In genomic region chr5:79474416-79475173, GRCh38 we compare ENCODE assay signal across 23 cellular contexts. TPM values are rescaled to one million over a fixed set of nuclear protein-coding genes. Genes with fewer than 3 reads are reported as not detected.
A peak's percentile ranks its signal among the peaks of the same experiment; 100 is the strongest.
DNase-seq lines count a peak whose midpoint lies in the region; ATAC-seq, FAIRE-seq and TF ChIP-seq lines count a peak whose summit lies in the region.
"Had no signal": no experiment of that assay in that cellular context is flagged by ENCODE, and none has a peak within 500 bp of the region (broad histone marks: within the 10 kb centered on the region; RNA-seq: fewer than 3 reads in every experiment).

No MANE protein-coding gene starts in this region.

- TF ChIP-seq CTCF in CD8-positive, alpha-beta T cell (IDR thresholded peaks at IDR 0.05), result no peak
- no peak for TF ChIP-seq CTCF in WERI-Rb-1 (IDR thresholded peaks at IDR 0.05; ENCODE audit: low read depth, low read length)

- peak overlapping the region; percentile 9 for H3K27ac Mint-ChIP-seq in CD8-positive, alpha-beta T cell
- H3K27ac Mint-ChIP-seq in stimulated activated naive B cell treated with anti-CD40 and anti-IgM and Interleukin-4, amounts not matched to agents 10 μg/mL and 1 μg/mL and 100 μg/mL, for 72 hours, result no peak overlapping the region
- H3K27ac Mint-ChIP-seq: activated naive CD8-positive, alpha-beta T cell treated with anti-CD3 and anti-CD28 coated beads for 36 hours; B cell; nephron progenitor cell had no signal

- H3K27ac ChIP-seq in CD8-positive, alpha-beta T cell (ENCODE audit: low read depth, low read length), result no peak overlapping the region
- no peak overlapping the region for H3K27ac ChIP-seq in WERI-Rb-1
- H3K27ac ChIP-seq: epithelial cell of prostate, sigmoid colon, vagina had no signal

- no peaks in the 10 kb centered on the region for H3K4me1 Mint-ChIP-seq in CD8-positive, alpha-beta T cell (ENCODE audit: low read depth)
- peaks cover 0 to 5% of the 10 kb centered on the region in 2 donors for H3K4me1 Mint-ChIP-seq in stimulated activated naive B cell treated with anti-CD40 and anti-IgM and Interleukin-4, amounts not matched to agents 10 μg/mL and 1 μg/mL and 100 μg/mL, for 72 hours
- H3K4me1 Mint-ChIP-seq: activated naive CD8-positive, alpha-beta T cell treated with anti-CD3 and anti-CD28 coated beads for 36 hours; B cell had no signal

- no peaks in the 10 kb centered on the region for H3K9me3 ChIP-seq in CD8-positive, alpha-beta T cell (ENCODE audit: low read length)
- no peaks in the 10 kb centered on the region for H3K9me3 ChIP-seq in WERI-Rb-1 (ENCODE audit: severe bottlenecking)
- H3K9me3 ChIP-seq: gastrocnemius medialis, sigmoid colon, vagina had no signal

- POLR2A ChIA-PET in CD8-positive, alpha-beta T cell (lab: Charles Lee), result no interaction called here

- H3K4me1 ChIP-seq in CD8-positive, alpha-beta T cell (ENCODE audit: insufficient read depth, low read length), result no peaks in the 10 kb centered on the region
- H3K4me1 ChIP-seq: sigmoid colon, vagina had no signal

- no peak for ATAC-seq in CD8-positive, alpha-beta T cell
- no peak for ATAC-seq in stimulated activated naive B cell treated with anti-CD40 and anti-IgM and Interleukin-4, amounts not matched to agents 10 μg/mL and 1 μg/mL and 100 μg/mL, for 72 hours (replicated peaks)
- no peak for ATAC-seq in HG02885 (IDR thresholded peaks at IDR 0.05; ENCODE audit: poor library complexity, unreplicated experiment)
- ATAC-seq: gastrocnemius medialis had no signal

- no peak for DNase-seq in CD8-positive, alpha-beta T cell
- DNase-seq in GM12892 (ENCODE audit: insufficient read length) (no peak), NCI-H446 treated with DMSO at 0.1 percent for 48 hours (lab: John Stamatoyannopoulos, UW) (peak; percentile 73), fibroblast of peridontal ligament (ENCODE audit: extremely low read depth) (peak; percentile 57), WERI-Rb-1 (no peak)
- no peak for DNase-seq in stimulated activated naive B cell treated with anti-CD40 and anti-IgM and Interleukin-4, amounts not matched to agents 10 μg/mL and 1 μg/mL and 100 μg/mL, for 72 hours
- DNase-seq: activated CD4-positive, alpha-beta T cell treated with anti-CD3 and anti-CD28 coated beads, Interleukin-2, amount 50 U/mL, for 1 hour; activated naive CD8-positive, alpha-beta T cell treated with anti-CD3 and anti-CD28 coated beads for 36 hours; DMS79 treated with DMSO at 0.1 percent for 48 hours; gastrocnemius medialis; H7; hippocampal formation; Kasumi-1; NCI-H187 treated with DMSO at 0.1 percent for 48 hours; NCI-H345; nephron progenitor cell; SHP77; sigmoid colon; T-helper 1 cell had no signal

- intact Hi-C loops in CD8-positive, alpha-beta T cell (cut with DNase I, micrococcal nuclease), result no loop called here

- no peak overlapping the region for H3K4me3 ChIP-seq in CD8-positive, alpha-beta T cell (ENCODE audit: low read depth, low read length)
- H3K4me3 ChIP-seq in WERI-Rb-1 (ENCODE audit: low read depth, low read length), result no peak overlapping the region
- H3K4me3 ChIP-seq: gastrocnemius medialis, sigmoid colon, vagina had no signal

- no peaks in the 10 kb centered on the region for H3K36me3 ChIP-seq in CD8-positive, alpha-beta T cell (ENCODE audit: insufficient read depth, low read length)
- no peaks in the 10 kb centered on the region for H3K36me3 ChIP-seq in WERI-Rb-1
- H3K36me3 ChIP-seq: gastrocnemius medialis, sigmoid colon, vagina had no signal

- H3K36me3 Mint-ChIP-seq in CD8-positive, alpha-beta T cell, result no peaks in the 10 kb centered on the region
- H3K36me3 Mint-ChIP-seq in stimulated activated naive B cell treated with anti-CD40 and anti-IgM and Interleukin-4, amounts not matched to agents 10 μg/mL and 1 μg/mL and 100 μg/mL, for 72 hours, result no peaks in the 10 kb centered on the region
- H3K36me3 Mint-ChIP-seq: activated naive CD8-positive, alpha-beta T cell treated with anti-CD3 and anti-CD28 coated beads for 36 hours had no signal

- H3K27me3 ChIP-seq in CD8-positive, alpha-beta T cell (ENCODE audit: insufficient read depth, low read length), result no peaks in the 10 kb centered on the region
- H3K27me3 ChIP-seq in WERI-Rb-1 (ENCODE audit: insufficient read depth, low read depth, severe bottlenecking), result no peaks in the 10 kb centered on the region
- H3K27me3 ChIP-seq: gastrocnemius medialis, sigmoid colon, vagina had no signal

- H3K9me3 Mint-ChIP-seq in CD8-positive, alpha-beta T cell, result no peaks in the 10 kb centered on the region
- no peaks in the 10 kb centered on the region for H3K9me3 Mint-ChIP-seq in stimulated activated naive B cell treated with anti-CD40 and anti-IgM and Interleukin-4, amounts not matched to agents 10 μg/mL and 1 μg/mL and 100 μg/mL, for 72 hours
- H3K9me3 Mint-ChIP-seq: nephron progenitor cell had no signal

- TF ChIP-seq POLR2A in GM12892 (IDR thresholded peaks at IDR 0.05; ENCODE audit: low read depth, low read length), result no peak

- peak; percentile 48 for FAIRE-seq in GM12892 (lab: Jason Lieb, UNC)

- CTCF ChIA-PET in CD8-positive, alpha-beta T cell (lab: Charles Lee), result interaction anchor here (0.6 kb wide), 1 partner anchor 39 kb away, joined by 4 read pairs; no protein-coding TSS in a partner anchor

- no peaks in the 10 kb centered on the region for H3K27me3 Mint-ChIP-seq in CD8-positive, alpha-beta T cell (ENCODE audit: low read depth)
- H3K27me3 Mint-ChIP-seq in stimulated activated naive B cell treated with anti-CD40 and anti-IgM and Interleukin-4, amounts not matched to agents 10 μg/mL and 1 μg/mL and 100 μg/mL, for 72 hours, result no peaks in the 10 kb centered on the region
- H3K27me3 Mint-ChIP-seq: activated naive CD8-positive, alpha-beta T cell treated with anti-CD3 and anti-CD28 coated beads for 36 hours had no signal

- no peak overlapping the region for H3K4me3 Mint-ChIP-seq in CD8-positive, alpha-beta T cell
- no peak overlapping the region for H3K4me3 Mint-ChIP-seq in stimulated activated naive B cell treated with anti-CD40 and anti-IgM and Interleukin-4, amounts not matched to agents 10 μg/mL and 1 μg/mL and 100 μg/mL, for 72 hours
- H3K4me3 Mint-ChIP-seq: activated naive CD8-positive, alpha-beta T cell treated with anti-CD3 and anti-CD28 coated beads for 36 hours; B cell; nephron progenitor cell had no signal

RNA-seq across cellular contexts. Expression of gene HOMER1, which starts 39.3 kb away (rescaled TPM):
- 1 to 10 TPM; 2.2 to 3.2 TPM for total RNA-seq in CD8-positive, alpha-beta T cell
- 5.8 TPM for polyA plus RNA-seq in GM12892 (2012; ENCODE audit: missing spikeins)

Comparison
In these comparisons a context has a peak if more than half of its experiments do, and no peak if none do; other contexts are left out.
1. DNase-seq: peak in NCI-H446 treated with DMSO at 0.1 percent for 48 hours (single experiment) and fibroblast of peridontal ligament (single experiment); none in CD8-positive, alpha-beta T cell (0 of 7), GM12892 (single experiment), stimulated activated naive B cell treated with anti-CD40 and anti-IgM and Interleukin-4, amounts not matched to agents 10 μg/mL and 1 μg/mL and 100 μg/mL, for 72 hours (single experiment) and WERI-Rb-1 (single experiment).